In the genomic region with DNA sequence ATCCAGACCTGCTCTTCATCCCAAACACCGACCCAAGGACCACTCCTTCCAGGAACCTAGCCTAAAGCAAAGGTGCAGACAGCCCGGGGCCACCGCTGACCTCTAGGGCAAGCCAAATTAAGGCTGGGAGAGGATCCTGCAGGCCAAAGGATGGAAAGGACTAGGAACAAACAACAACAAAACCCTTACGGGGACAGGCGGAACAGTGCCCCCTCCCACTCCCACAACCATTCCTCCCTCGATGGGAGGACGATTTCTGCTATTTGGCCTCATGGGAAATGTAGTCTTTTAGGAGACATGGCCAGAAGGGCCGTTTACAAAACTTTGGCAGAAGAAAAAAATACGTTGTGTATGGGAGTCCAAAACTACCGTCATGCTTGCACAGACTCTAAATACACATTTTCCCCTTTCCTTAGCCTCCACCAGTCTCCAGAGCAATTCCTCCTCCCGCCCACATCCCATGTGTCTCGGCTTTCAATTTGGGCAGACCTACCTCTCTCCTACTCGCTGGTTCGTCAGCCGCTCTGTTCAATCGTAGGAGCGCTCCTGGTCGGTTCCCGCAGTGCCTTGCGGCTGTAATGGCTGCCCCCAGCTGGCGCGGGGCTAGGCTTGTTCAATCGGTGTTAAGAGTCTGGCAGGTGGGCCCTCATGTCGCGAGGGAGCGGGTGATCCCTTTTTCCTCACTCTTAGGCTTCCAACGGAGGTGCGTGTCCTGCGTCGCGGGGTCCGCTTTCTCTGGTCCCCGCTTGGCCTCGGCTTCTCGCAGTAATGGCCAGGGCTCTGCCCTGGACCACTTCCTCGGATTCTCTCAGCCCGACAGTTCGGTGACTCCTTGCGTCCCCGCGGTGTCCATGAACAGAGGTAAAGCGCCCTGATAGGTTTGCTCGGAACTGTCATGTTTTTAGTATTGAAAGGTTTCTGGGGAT, we compare ENCODE assay signal across 8 cellular contexts. TPM values are rescaled to one million over a fixed set of nuclear protein-coding genes. Genes with fewer than 3 reads are reported as not detected.
DNase-seq lines count a peak whose midpoint lies in the region; ATAC-seq and TF ChIP-seq lines count a peak whose summit lies in the region.

A gene (plus strand): TSS at position 560 of the 926 bp plus-strand sequence. CDS start 19 bp downstream, at position 579.

- peak; percentile 85 for DNase-seq in GM10266 (ENCODE audit: extremely low spot score)
- DNase-seq in NCI-H128 (lab: John Stamatoyannopoulos, UW; ENCODE audit: unreplicated experiment), result peak; percentile 57
- peak; percentile 64 to 89 (median 80) for DNase-seq in T-cell
- peak; percentile 98 for DNase-seq in adipocyte (ENCODE audit: low read depth)
- DNase-seq in cardiac muscle cell (ENCODE audit: low read depth in 1 of 2, low spot score in 1 of 2), result peak; percentile 90 to 92
- peak; percentile 90 to 93 for DNase-seq in trophoblast cell
- peak; percentile 59 to 79 for DNase-seq in tibial nerve (ENCODE audit: low spot score in 2 of 2)

- peak within 1 kb of the TSS; percentile 64 for H3K18ac ChIP-seq in trophoblast cell (ENCODE audit: low read length)

- TF ChIP-seq CTCF in GM10266 (IDR thresholded peaks at IDR 0.05; ENCODE audit: control insufficient read depth, insufficient read depth, low read depth, missing control alignments) (no peak), cardiac muscle cell (IDR thresholded peaks at IDR 0.05; ENCODE audit: low read depth, low read length) (no peak), tibial nerve (IDR thresholded peaks at IDR 0.05) (no peak)

- H3K4ac ChIP-seq in trophoblast cell (ENCODE audit: low read depth, low read length), result peak within 1 kb of the TSS; percentile 13

- peak within 1 kb of the TSS; percentile 50 for H3K14ac ChIP-seq in trophoblast cell (ENCODE audit: low read length)

- H3K23ac ChIP-seq in trophoblast cell (ENCODE audit: low read length), result no peak within 1 kb of the TSS

- H2BK5ac ChIP-seq in trophoblast cell (ENCODE audit: low read depth, low read length, poor library complexity), result peak within 1 kb of the TSS; percentile 36

- H4K8ac ChIP-seq in trophoblast cell (ENCODE audit: low read depth, low read length), result peak within 1 kb of the TSS; percentile 92

- peak; percentile 94 for ATAC-seq in HG02642 (IDR thresholded peaks at IDR 0.05; ENCODE audit: poor library complexity, unreplicated experiment)
- ATAC-seq in T-cell (replicated peaks in 1 of 4), result peak; percentile 100

- CTCF ChIA-PET in T-cell (lab: Charles Lee), result interaction anchor here in 1 of 2 donors (1.9 kb wide), 1 partner anchor 91 kb away, joined by 18 read pairs; no protein-coding TSS in a partner anchor

- H3K4me3 ChIP-seq in adipocyte (ENCODE audit: low read length) (peak within 1 kb of the TSS; percentile 93), cardiac muscle cell (peak within 1 kb of the TSS; percentile 61), trophoblast cell (ENCODE audit: low read depth, low read length) (peak within 1 kb of the TSS; percentile 93), tibial nerve (peak within 1 kb of the TSS; percentile 61 to 74 (median 66))

- H3K9me3 Mint-ChIP-seq in T-cell, result no peaks in the 10 kb centered on the region

- H3K4me1 ChIP-seq in adipocyte (ENCODE audit: control insufficient read depth, insufficient read depth, low read length) (peaks cover 10% of the 10 kb centered on the region), cardiac muscle cell (ENCODE audit: low read depth) (no peaks in the 10 kb centered on the region), trophoblast cell (ENCODE audit: control insufficient read depth in 1 of 2, insufficient read depth in 2 of 2, low read length in 2 of 2) (peaks cover 0 to 6% of the 10 kb centered on the region in 2 experiments), tibial nerve (peaks cover 0 to 17% (median 8%) of the 10 kb centered on the region in 4 donors)

- no CpG with 5 or more reads among the region's 43 CpGs for WGBS in trophoblast cell (ENCODE audit: extremely low coverage, insufficient coverage, insufficient read length)
- WGBS in tibial nerve, 2 donors, result 2% methylated on average over 42 to 43 of the region's 43 CpGs

- H3K9me3 ChIP-seq in adipocyte (ENCODE audit: control insufficient read depth, low read length) (no peaks in the 10 kb centered on the region), cardiac muscle cell (ENCODE audit: low read depth) (no peaks in the 10 kb centered on the region), trophoblast cell (ENCODE audit: insufficient read depth, low read depth, low read length) (peaks cover 2% of the 10 kb centered on the region), tibial nerve (no peaks in the 10 kb centered on the region)

- H4K91ac ChIP-seq in trophoblast cell (ENCODE audit: low read depth, low read length), result peak within 1 kb of the TSS; percentile 59

- peak within 1 kb of the TSS; percentile 75 to 96 for H3K27ac Mint-ChIP-seq in T-cell

- POLR2A ChIA-PET in T-cell (lab: Charles Lee), result interaction anchor here in 1 of 2 donors (0.6 kb wide), 1 partner anchor 33 kb away, joined by 4 read pairs; no protein-coding TSS in a partner anchor

- H3K27me3 ChIP-seq in adipocyte (replicated peaks; ENCODE audit: control insufficient read depth, insufficient read depth, low read length), result no peaks in the 10 kb centered on the region
- no peaks in the 10 kb centered on the region for H3K27me3 ChIP-seq in cardiac muscle cell
- no peaks in the 10 kb centered on the region for H3K27me3 ChIP-seq in trophoblast cell (ENCODE audit: insufficient read depth, low read length)
- no peaks in the 10 kb centered on the region for H3K27me3 ChIP-seq in tibial nerve

- H3K27ac ChIP-seq in cardiac muscle cell (peak within 1 kb of the TSS; percentile 45), trophoblast cell (ENCODE audit: low read depth, low read length) (peak within 1 kb of the TSS; percentile 15), tibial nerve (peak within 1 kb of the TSS; percentile 51 to 87 (median 76))

- peak within 1 kb of the TSS; percentile 86 for H2AFZ ChIP-seq in trophoblast cell (ENCODE audit: insufficient read depth, low read length, poor library complexity)

- H3K9ac ChIP-seq in adipocyte (ENCODE audit: low read length) (peak within 1 kb of the TSS; percentile 93), trophoblast cell (ENCODE audit: low read length) (peak within 1 kb of the TSS; percentile 95)

- H3K79me1 ChIP-seq in trophoblast cell (ENCODE audit: low read length), result peaks cover 6% of the 10 kb centered on the region

- peak within 1 kb of the TSS; percentile 76 for H4K12ac ChIP-seq in trophoblast cell (ENCODE audit: low read depth, low read length)

- peak within 1 kb of the TSS; percentile 88 to 92 (median 89) for H3K4me3 Mint-ChIP-seq in T-cell

- peaks cover 8 to 21% (median 16%) of the 10 kb centered on the region in 3 donors for H3K4me1 Mint-ChIP-seq in T-cell

- no peak within 1 kb of the TSS for H2BK12ac ChIP-seq in trophoblast cell (ENCODE audit: low read length)

- peak in 1 of 2 donors; percentile 87 for TF ChIP-seq EP300 in tibial nerve (IDR thresholded peaks at IDR 0.05)

- peak within 1 kb of the TSS; percentile 83 for H3K4me2 ChIP-seq in trophoblast cell (ENCODE audit: low read length)

- TF ChIP-seq POLR2A in tibial nerve (IDR thresholded peaks at IDR 0.05), result peak in 1 of 2 donors; percentile 48

- peak within 1 kb of the TSS; percentile 65 for H2BK120ac ChIP-seq in trophoblast cell (ENCODE audit: insufficient read depth, low read length, poor library complexity)

- no peaks in the 10 kb centered on the region for H3K27me3 Mint-ChIP-seq in T-cell

- peak within 1 kb of the TSS; percentile 82 for H2AK5ac ChIP-seq in trophoblast cell (ENCODE audit: low read length)

- peaks cover 18% of the 10 kb centered on the region for H3K36me3 ChIP-seq in adipocyte (ENCODE audit: control insufficient read depth, insufficient read depth, low read length, severe bottlenecking)
- H3K36me3 ChIP-seq in cardiac muscle cell, result peaks cover 9% of the 10 kb centered on the region
- peaks cover 18 to 28% of the 10 kb centered on the region in 2 experiments for H3K36me3 ChIP-seq in trophoblast cell (ENCODE audit: control insufficient read depth in 1 of 2, insufficient read depth in 2 of 2, low read length in 2 of 2)
- H3K36me3 ChIP-seq in tibial nerve, result peaks cover 0 to 37% (median 10%) of the 10 kb centered on the region in 3 donors

- H3K36me3 Mint-ChIP-seq in T-cell, result peaks cover 20% of the 10 kb centered on the region

- peaks cover 3% of the 10 kb centered on the region for H3K79me2 ChIP-seq in trophoblast cell (ENCODE audit: control insufficient read depth, insufficient read depth, low read length, poor library complexity)

RNA-seq across cellular contexts. Expression of the gene that starts here (rescaled TPM):
- total RNA-seq in T-cell (10 to 100 TPM; 18.9 to 33.7 (median 29.0) TPM), cardiac muscle cell (32.3 and 44.3 TPM in 2 replicates), tibial nerve (10 to 100 TPM; 26.4 to 52.8 (median 36.2) TPM)
- 75.2 and 77.1 TPM in 2 replicates for polyA plus RNA-seq in cardiac muscle cell
- 39.0 and 40.1 TPM in 2 replicates for polyA plus RNA-seq in trophoblast cell (2013)

Comparison
In these comparisons a context has a peak if more than half of its experiments do, and no peak if none do; other contexts are left out.
1. Peak in every context shown above with its lines: DNase-seq, ATAC-seq, H3K4me3 ChIP-seq and H3K27ac ChIP-seq.
2. H3K27ac ChIP-seq: peak in every context shown above with its lines; median percentile 76 in tibial nerve; 45 in cardiac muscle cell; 15 in trophoblast cell.